In the genomic region with DNA sequence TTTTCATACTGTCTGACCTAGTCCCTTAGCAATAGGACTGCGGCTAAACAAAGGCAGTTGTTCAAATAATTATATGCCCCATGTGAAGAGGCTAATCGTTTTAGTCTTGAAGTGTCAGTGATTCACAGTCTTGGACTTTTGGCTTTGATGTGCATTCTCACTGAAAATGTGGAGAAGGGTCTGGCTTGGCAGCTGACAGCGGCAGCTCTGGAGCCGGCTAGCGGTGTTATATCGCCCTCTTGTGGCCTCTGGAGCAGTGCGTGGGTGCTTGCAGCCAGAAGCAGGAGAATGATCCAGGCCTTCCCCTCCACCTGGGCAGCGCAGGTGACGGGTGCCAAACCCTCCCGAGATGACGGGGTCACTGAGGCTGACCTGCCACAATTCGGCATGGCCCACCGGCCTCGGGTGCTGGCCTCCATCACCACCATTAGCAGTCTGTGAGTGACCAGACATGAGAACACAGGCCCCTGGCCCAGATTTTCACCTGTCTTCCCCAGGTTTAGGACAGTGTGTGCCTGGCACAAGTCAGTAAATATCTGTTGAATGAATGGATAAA, we compare ENCODE assay signal across 8 cellular contexts.
DNase-seq lines count a peak whose midpoint lies in the region; ATAC-seq and TF ChIP-seq lines count a peak whose summit lies in the region.

No MANE protein-coding gene starts in this region.

- in situ Hi-C loops in T47D (cut with HindIII; ENCODE audit: low pct_unique_long_range_greater_than_20kb, low sequenced_read_pairs), result no loop called here

- no peak overlapping the region for H3K27ac ChIP-seq in VCaP

- TF ChIP-seq CTCF in VCaP (conservative IDR thresholded peaks at IDR 0.05), result peak; percentile 97

- ATAC-seq in HG02623 (IDR thresholded peaks at IDR 0.05; ENCODE audit: unreplicated experiment), result no peak

- peak; percentile 68 for DNase-seq in NCI-H510A treated with DMSO at 0.1 percent for 48 hours (lab: John Stamatoyannopoulos, UW)
- DNase-seq in NCI-H510A (lab: John Stamatoyannopoulos, UW), result no peak
- peak; percentile 63 for DNase-seq in NCI-H1694 (lab: John Stamatoyannopoulos, UW)
- DNase-seq in T47D (ENCODE audit: low read depth in 1 of 2, low spot score in 1 of 2), result peak; percentile 64 to 80
- DNase-seq in iris pigment epithelial cell (ENCODE audit: low read depth), result peak; percentile 85
- DNase-seq in stimulated activated CD4-positive, alpha-beta T cell treated with anti-CD3 and anti-CD28 coated beads, Interleukin-12 subunit alpha, Interleukin-12 subunit beta, amount 100 ng/mL, for 4 hours, result peak; percentile 73
